8 cellular contexts compared by ENCODE assay signal in genomic region chr1:51519857-51520699, GRCh38. TPM values are rescaled to one million over a fixed set of nuclear protein-coding genes. Genes with fewer than 3 reads are reported as not detected.
DNase-seq lines count a peak whose midpoint lies in the region; ATAC-seq and TF ChIP-seq lines count a peak whose summit lies in the region.

No MANE protein-coding gene starts in this region.

- H3K4me3 ChIP-seq in PC-3 (ENCODE audit: low read length) (no peak overlapping the region), neural progenitor cell (no peak overlapping the region), lower leg skin (ENCODE audit: low read depth, poor library complexity, severe bottlenecking) (no peak overlapping the region)

- intact Hi-C loops in Calu3 (cut with micrococcal nuclease; ENCODE audit: unreplicated experiment) (loop anchor here (5.0 kb wide), 1 partner anchor 47 kb away; no protein-coding TSS in a partner anchor), PC-3 (cut with micrococcal nuclease) (loop anchor here (2.0 to 5.0 kb wide), 3 partner anchors 15 to 78 kb away; no protein-coding TSS in a partner anchor), lower leg skin (cut with DNase I; ENCODE audit: low total_unique reads) (no loop called here)
- intact Hi-C loops in dendritic cell treated with granulocyte-macrophage colony-stimulating factor and Interleukin-4, amounts not matched to agents 40 ng/mL and 50 ng/mL, for 4 days (cut with micrococcal nuclease): loop anchor here (5.0 kb wide), 1 partner anchor 48 kb away; no protein-coding TSS in a partner anchor

- H3F3A ChIP-seq in PC-3 (ENCODE audit: low read length, unreplicated experiment) (no peaks in the 10 kb centered on the region), neural progenitor cell (ENCODE audit: low read depth) (peaks cover 21% of the 10 kb centered on the region)

- WGBS in lower leg skin, 2 donors: 80 to 81% methylated on average over 8 of the region's 8 CpGs

- H4K20me1 ChIP-seq in PC-3 (ENCODE audit: low read length) (peaks cover 11% of the 10 kb centered on the region; the same call in 1 of the 2 replicates), neural progenitor cell (ENCODE audit: low read depth) (peaks cover 17% of the 10 kb centered on the region)

- peak overlapping the region; percentile 91 for H3K4me3 Mint-ChIP-seq in Calu3 (ENCODE audit: low read depth, unreplicated experiment)
- no peak overlapping the region for H3K4me3 Mint-ChIP-seq in dendritic cell treated with granulocyte-macrophage colony-stimulating factor and Interleukin-4, amounts not matched to agents 40 ng/mL and 50 ng/mL, for 4 days
- H3K4me3 Mint-ChIP-seq in neural progenitor cell: peak overlapping the region; percentile 73

- H3K36me3 ChIP-seq in PC-3 (ENCODE audit: low read depth, low read length): no peaks in the 10 kb centered on the region
- no peaks in the 10 kb centered on the region for H3K36me3 ChIP-seq in neural progenitor cell

- no peak overlapping the region for H3K9ac ChIP-seq in PC-3 (ENCODE audit: low read length)
- H3K9ac ChIP-seq in neural progenitor cell: no peak overlapping the region

- H3K9me3 ChIP-seq in PC-3 (ENCODE audit: low read length): no peaks in the 10 kb centered on the region
- no peaks in the 10 kb centered on the region for H3K9me3 ChIP-seq in neural progenitor cell (ENCODE audit: low read depth)

- H3K9me2 ChIP-seq in PC-3 (replicated peaks; ENCODE audit: low read length): no peaks in the 10 kb centered on the region

- TF ChIP-seq POLR2A in lower leg skin (IDR thresholded peaks at IDR 0.05): no peak

- H3K27ac ChIP-seq in PC-3 (ENCODE audit: low read length) (peak overlapping the region; percentile 1; the same call in 1 of the 2 replicates), neural progenitor cell (no peak overlapping the region)

- peak overlapping the region; percentile 20 for H2AFZ ChIP-seq in PC-3 (ENCODE audit: low read length)
- no peak overlapping the region for H2AFZ ChIP-seq in neural progenitor cell (replicated peaks)

- H3K4me1 Mint-ChIP-seq in Calu3 (ENCODE audit: low read depth, unreplicated experiment) (peaks cover 30% of the 10 kb centered on the region), neural progenitor cell (peaks cover 13% of the 10 kb centered on the region)
- H3K4me1 Mint-ChIP-seq in dendritic cell treated with granulocyte-macrophage colony-stimulating factor and Interleukin-4, amounts not matched to agents 40 ng/mL and 50 ng/mL, for 4 days (ENCODE audit: low read depth): peaks cover 27% of the 10 kb centered on the region

- ATAC-seq in PC-3 (peak; percentile 25), HG03520 (IDR thresholded peaks at IDR 0.05; ENCODE audit: unreplicated experiment) (no peak)

- peak overlapping the region; percentile 6 for H3K27ac Mint-ChIP-seq in Calu3 (ENCODE audit: unreplicated experiment)
- peak overlapping the region; percentile 27 for H3K27ac Mint-ChIP-seq in dendritic cell treated with granulocyte-macrophage colony-stimulating factor and Interleukin-4, amounts not matched to agents 40 ng/mL and 50 ng/mL, for 4 days
- H3K27ac Mint-ChIP-seq in neural progenitor cell: no peak overlapping the region

- H3K4me1 ChIP-seq in PC-3 (ENCODE audit: insufficient read depth, low read length) (peaks cover 36% of the 10 kb centered on the region), neural progenitor cell (peaks cover 11% of the 10 kb centered on the region)

- H3K9me3 Mint-ChIP-seq in Calu3 (ENCODE audit: low read depth, unreplicated experiment): no peaks in the 10 kb centered on the region
- no peaks in the 10 kb centered on the region for H3K9me3 Mint-ChIP-seq in dendritic cell treated with granulocyte-macrophage colony-stimulating factor and Interleukin-4, amounts not matched to agents 40 ng/mL and 50 ng/mL, for 4 days
- H3K9me3 Mint-ChIP-seq in neural progenitor cell: no peaks in the 10 kb centered on the region

- DNase-seq in Calu3: no peak
- peak; percentile 68 for DNase-seq in PC-3
- DNase-seq in neural progenitor cell (ENCODE audit: low spot score): no peak
- no peak for DNase-seq in activated effector memory CD4-positive, alpha-beta T cell treated with Interleukin-2 at 50 U/mL for 16 hours
- no peak for DNase-seq in stimulated activated CD4-positive, alpha-beta T cell treated with anti-CD3 and anti-CD28 coated beads, Interleukin-12 subunit alpha, Interleukin-12 subunit beta, amount 100 ng/mL, for 4 hours
- DNase-seq in lower leg skin (ENCODE audit: low spot score in 2 of 2): no peak

- peak overlapping the region; percentile 36 for H3K4me2 ChIP-seq in PC-3 (ENCODE audit: low read length)
- no peak overlapping the region for H3K4me2 ChIP-seq in neural progenitor cell

- H3K27me3 Mint-ChIP-seq in Calu3 (ENCODE audit: unreplicated experiment) (no peaks in the 10 kb centered on the region), neural progenitor cell (ENCODE audit: insufficient read depth, low read depth) (peaks cover 2% of the 10 kb centered on the region)
- no peaks in the 10 kb centered on the region for H3K27me3 Mint-ChIP-seq in dendritic cell treated with granulocyte-macrophage colony-stimulating factor and Interleukin-4, amounts not matched to agents 40 ng/mL and 50 ng/mL, for 4 days

- BruUV-seq in Calu3 (replicated peaks; lab: Mats Ljungman, UMichigan) (no TSS peak), PC-3 (replicated peaks; lab: Mats Ljungman, UMichigan) (TSS peak; percentile 25)

- POLR2A ChIA-PET in PC-3 (lab: Charles Lee; ENCODE audit: unreplicated experiment): interaction anchor here (1.1 kb wide), 1 partner anchor 32 kb away, joined by 3 read pairs; no protein-coding TSS in a partner anchor

- peaks cover 22% of the 10 kb centered on the region for H3K36me3 Mint-ChIP-seq in Calu3 (ENCODE audit: insufficient read depth, unreplicated experiment)
- H3K36me3 Mint-ChIP-seq in dendritic cell treated with granulocyte-macrophage colony-stimulating factor and Interleukin-4, amounts not matched to agents 40 ng/mL and 50 ng/mL, for 4 days (ENCODE audit: low read depth): peaks cover 16% of the 10 kb centered on the region
- no peaks in the 10 kb centered on the region for H3K36me3 Mint-ChIP-seq in neural progenitor cell

- H3K27me3 ChIP-seq in PC-3 (ENCODE audit: low read length): no peaks in the 10 kb centered on the region
- no peaks in the 10 kb centered on the region for H3K27me3 ChIP-seq in neural progenitor cell

- H3K79me2 ChIP-seq in PC-3 (ENCODE audit: low read length): peaks cover 35% of the 10 kb centered on the region
- peaks cover 33% of the 10 kb centered on the region for H3K79me2 ChIP-seq in neural progenitor cell (ENCODE audit: low read depth)

- CTCF ChIA-PET in Calu3 (lab: Charles Lee): interaction anchor here (1.0 kb wide), 1 partner anchor 11 kb away, joined by 3 read pairs; no protein-coding TSS in a partner anchor
- CTCF ChIA-PET in PC-3 (lab: Charles Lee): no interaction called here

- no peak for TF ChIP-seq CTCF in Calu3 (IDR thresholded peaks at IDR 0.05; ENCODE audit: unreplicated experiment)
- no peak for TF ChIP-seq CTCF in PC-3 (conservative IDR thresholded peaks at IDR 0.05; ENCODE audit: low read depth, low read length)
- TF ChIP-seq CTCF in neural progenitor cell (IDR thresholded peaks at IDR 0.05): no peak
- TF ChIP-seq CTCF in lower leg skin (IDR thresholded peaks at IDR 0.05): no peak

RNA-seq across cellular contexts. Expression of gene EPS15, which starts 1.0 kb away (rescaled TPM):
- total RNA-seq in Calu3 (2022): 50.0 and 51.2 TPM in 2 replicates
- 24.4 and 26.3 TPM in 2 replicates for total RNA-seq in PC-3 (2014; rRNA removed)
- 36.3 and 42.0 TPM in 2 replicates for total RNA-seq in neural progenitor cell (ENCODE audit: low replicate concordance)
- total RNA-seq in lower leg skin: 10 to 100 TPM; 56.9 to 80.5 (median 64.3) TPM
